Comparison of ENCODE assay signal across 12 cellular contexts in genomic region chr17:61836266-61837174, GRCh38. TPM values are rescaled to one million over a fixed set of nuclear protein-coding genes. Genes with fewer than 3 reads are reported as not detected.
DNase-seq lines count a peak whose midpoint lies in the region; ATAC-seq, FAIRE-seq and TF ChIP-seq lines count a peak whose summit lies in the region.
"Had no signal": no experiment of that assay in that cellular context is flagged by ENCODE, and none has a peak within 500 bp of the region (broad histone marks: within the 10 kb centered on the region; RNA-seq: fewer than 3 reads in every experiment).

No MANE protein-coding gene starts in this region.

- FAIRE-seq in A549 (lab: Jason Lieb, UNC) (no peak), K562 (lab: Jason Lieb, UNC) (no peak)

- CTCF ChIA-PET in A549 (lab: Yijun Ruan, JAX) (interaction anchor here (0.6 to 2.1 kb wide), 60 partner anchors 9 to 1295 kb away, joined by 3 to 56 read pairs (median 4); no protein-coding TSS in a partner anchor), K562 (lab: Yijun Ruan, JAX; ENCODE audit: low intra/inter-chr PET ratio) (interaction anchor here (0.7 to 1.9 kb wide), 5 partner anchors 201 to 1114 kb away, joined by 4 to 14 read pairs (median 5); no protein-coding TSS in a partner anchor)
- CTCF ChIA-PET in activated CD8-positive, alpha-beta T cell treated with anti-CD3 and anti-CD28 coated beads for 36 hours (lab: Charles Lee) = interaction anchor here (0.6 to 2.0 kb wide), 13 partner anchors 9 to 425 kb away, joined by 3 to 9 read pairs (median 3); no protein-coding TSS in a partner anchor

- in situ Hi-C loops in GM23248 (cut with MboI) (loop anchor here (25.0 kb wide), 1 partner anchor 399 kb away; no protein-coding TSS in a partner anchor), K562 (cut with MboI) (loop anchor here (5.0 kb wide), 1 partner anchor 199 kb away; no protein-coding TSS in a partner anchor)

- H3F3A ChIP-seq in GM23248 (ENCODE audit: insufficient read depth) = no peaks in the 10 kb centered on the region

- no peaks in the 10 kb centered on the region for H3K27me3 ChIP-seq in GM23248 (replicated peaks; ENCODE audit: insufficient read depth)
- H3K27me3 ChIP-seq in K562 (ENCODE audit: control insufficient read depth in 2 of 2, insufficient read depth in 2 of 2, low read length in 2 of 2) = no peaks in the 10 kb centered on the region
- H3K27me3 ChIP-seq in right cardiac atrium (ENCODE audit: control insufficient read depth, insufficient read depth) = no peaks in the 10 kb centered on the region
- H3K27me3 ChIP-seq: BE2C had no signal

- H4K20me1 ChIP-seq in GM23248 (ENCODE audit: insufficient read depth) (no peaks in the 10 kb centered on the region), K562 (replicated peaks; ENCODE audit: control insufficient read depth, insufficient read depth, low read length) (no peaks in the 10 kb centered on the region)

- no peaks in the 10 kb centered on the region for H3K4me1 Mint-ChIP-seq in activated CD8-positive, alpha-beta T cell treated with anti-CD3 and anti-CD28 coated beads for 36 hours (ENCODE audit: low read depth)
- H3K4me1 Mint-ChIP-seq: CD4-positive, CD25-positive, alpha-beta regulatory T cell; CD8-positive, alpha-beta memory T cell; GM23338 had no signal

- TF ChIP-seq RAD21 in A549 (conservative IDR thresholded peaks at IDR 0.05 in 1 of 2, IDR thresholded peaks at IDR 0.05 in 1 of 2) (no peak), K562 (CRISPR knock-in tag; conservative IDR thresholded peaks at IDR 0.05 in 1 of 2, IDR thresholded peaks at IDR 0.05 in 1 of 2) (no peak)

- H3K4me2 ChIP-seq in A549 = no peak overlapping the region
- no peak overlapping the region for H3K4me2 ChIP-seq in GM23248 (ENCODE audit: unreplicated experiment)
- H3K4me2 ChIP-seq in K562 (ENCODE audit: insufficient read depth, low read length) = no peak overlapping the region
- H3K4me2 ChIP-seq: GM23338 had no signal

- H3K4me3 Mint-ChIP-seq in activated CD8-positive, alpha-beta T cell treated with anti-CD3 and anti-CD28 coated beads for 36 hours = no peak overlapping the region
- H3K4me3 Mint-ChIP-seq: CD4-positive, CD25-positive, alpha-beta regulatory T cell; CD8-positive, alpha-beta memory T cell; GM23338 had no signal

- H3K9me3 ChIP-seq in A549 (no peaks in the 10 kb centered on the region), GM23248 (ENCODE audit: low read depth) (no peaks in the 10 kb centered on the region), K562 (replicated peaks; ENCODE audit: control insufficient read depth, insufficient read depth, low read depth, low read length) (no peaks in the 10 kb centered on the region), right cardiac atrium (ENCODE audit: control insufficient read depth, low read length) (no peaks in the 10 kb centered on the region)
- H3K9me3 ChIP-seq: BE2C had no signal

- TF ChIP-seq CTCF in A549 (IDR thresholded peaks at IDR 0.05) = no peak
- no peak for TF ChIP-seq CTCF in K562 (IDR thresholded peaks at IDR 0.05 in 2 of 3, conservative IDR thresholded peaks at IDR 0.05 in 1 of 3; ENCODE audit: insufficient read depth in 2 of 3, low read depth in 1 of 3, low read length in 3 of 3)
- TF ChIP-seq CTCF in activated CD8-positive, alpha-beta T cell treated with anti-CD3 and anti-CD28 coated beads for 36 hours (IDR thresholded peaks at IDR 0.05) = no peak

- no peaks in the 10 kb centered on the region for H3K79me2 ChIP-seq in GM23248 (ENCODE audit: insufficient read depth)
- H3K79me2 ChIP-seq in K562 (ENCODE audit: control insufficient read depth, insufficient read depth, low read length) = no peaks in the 10 kb centered on the region

- H3K36me3 ChIP-seq in GM23248 (ENCODE audit: low read depth) = no peaks in the 10 kb centered on the region
- H3K36me3 ChIP-seq in K562 (ENCODE audit: control insufficient read depth, insufficient read depth, low read length) = peaks cover 10% of the 10 kb centered on the region; the same call in 1 of the 3 replicates
- H3K36me3 ChIP-seq: BE2C had no signal

- no peaks in the 10 kb centered on the region for H3K9me2 ChIP-seq in GM23248 (ENCODE audit: insufficient read depth)

- no peaks in the 10 kb centered on the region for H3K9me3 Mint-ChIP-seq in activated CD8-positive, alpha-beta T cell treated with anti-CD3 and anti-CD28 coated beads for 36 hours
- H3K9me3 Mint-ChIP-seq: CD4-positive, CD25-positive, alpha-beta regulatory T cell; CD8-positive, alpha-beta memory T cell; GM23338 had no signal

- no peaks in the 10 kb centered on the region for H3K36me3 Mint-ChIP-seq in activated CD8-positive, alpha-beta T cell treated with anti-CD3 and anti-CD28 coated beads for 36 hours (ENCODE audit: low read depth)
- H3K36me3 Mint-ChIP-seq: CD4-positive, CD25-positive, alpha-beta regulatory T cell; CD8-positive, alpha-beta memory T cell had no signal

- BruUV-seq in K562 (replicated peaks; lab: Mats Ljungman, UMichigan) = no TSS peak

- H3K27ac Mint-ChIP-seq in activated CD8-positive, alpha-beta T cell treated with anti-CD3 and anti-CD28 coated beads for 36 hours = no peak overlapping the region
- H3K27ac Mint-ChIP-seq: CD4-positive, CD25-positive, alpha-beta regulatory T cell; CD8-positive, alpha-beta memory T cell; GM23338 had no signal

- TF ChIP-seq POLR2A in A549 (IDR thresholded peaks at IDR 0.05; ENCODE audit: low read length) (no peak), K562 (conservative IDR thresholded peaks at IDR 0.05) (no peak)

- H2AFZ ChIP-seq in GM23248 (no peak overlapping the region), K562 (ENCODE audit: low read depth, low read length) (no peak overlapping the region)
- H2AFZ ChIP-seq: GM23338 had no signal

- no peak overlapping the region for H3K9ac ChIP-seq in GM23248
- no peak overlapping the region for H3K9ac ChIP-seq in K562 (ENCODE audit: insufficient read depth in 1 of 2, low read depth in 2 of 2, low read length in 2 of 2)

- DNase-seq in A549 (ENCODE audit: low read depth in 1 of 2, low spot score in 1 of 2) (no peak), GM23248 (peak; percentile 16), M059J (ENCODE audit: low read depth) (peak; percentile 4), K562 (ENCODE audit: extremely low read depth in 1 of 4, low spot score in 3 of 4) (no peak), OCI-M1 (lab: John Stamatoyannopoulos, UW) (no peak), right cardiac atrium (no peak), left lobe of liver (ENCODE audit: low spot score) (no peak)
- no peak for DNase-seq in activated CD8-positive, alpha-beta T cell treated with anti-CD3 and anti-CD28 coated beads for 36 hours

- H3K27me3 Mint-ChIP-seq in activated CD8-positive, alpha-beta T cell treated with anti-CD3 and anti-CD28 coated beads for 36 hours = no peaks in the 10 kb centered on the region

- no peaks in the 10 kb centered on the region for H3K9me1 ChIP-seq in K562 (ENCODE audit: control insufficient read depth, insufficient read depth, low read length)

- no peak for ATAC-seq in A549
- no peak for ATAC-seq in K562
- ATAC-seq in activated CD8-positive, alpha-beta T cell treated with anti-CD3 and anti-CD28 coated beads for 36 hours = no peak
- no peak for ATAC-seq in right cardiac atrium
- ATAC-seq in left lobe of liver = no peak

- H3K4me3 ChIP-seq in A549 (no peak overlapping the region), GM23248 (no peak overlapping the region), K562 (no peak overlapping the region), right cardiac atrium (ENCODE audit: low read length) (no peak overlapping the region)
- H3K4me3 ChIP-seq: GM23338 had no signal

- intact Hi-C loops in K562 (cut with micrococcal nuclease) = loop anchor here (1.0 to 10.0 kb wide), 3 partner anchors 200 to 422 kb away; no protein-coding TSS in a partner anchor
- intact Hi-C loops in activated CD8-positive, alpha-beta T cell treated with anti-CD3 and anti-CD28 coated beads for 36 hours (cut with micrococcal nuclease) = loop anchor here (5.0 kb wide), 2 partner anchors 199 to 424 kb away; no protein-coding TSS in a partner anchor
- intact Hi-C loops in right cardiac atrium (cut with DNase I) = loop anchor here in 1 of 4 donors (10.0 kb wide), 1 partner anchor 422 kb away; no protein-coding TSS in a partner anchor

- POLR2A ChIA-PET in A549 (lab: Yijun Ruan, JAX) = interaction anchor here (0.6 to 0.8 kb wide), 2 partner anchors 241 to 424 kb away, joined by 4 to 6 read pairs; no protein-coding TSS in a partner anchor
- POLR2A ChIA-PET in K562 (lab: Yijun Ruan, JAX) = interaction anchor here (0.6 kb wide), 3 partner anchors 174 to 449 kb away, joined by 3 to 4 read pairs (median 3); no protein-coding TSS in a partner anchor
- POLR2A ChIA-PET in activated CD8-positive, alpha-beta T cell treated with anti-CD3 and anti-CD28 coated beads for 36 hours (lab: Charles Lee) = interaction anchor here (0.6 kb wide), 1 partner anchor 1312 kb away, joined by 5 read pairs; no protein-coding TSS in a partner anchor

- 70% methylated on average over 3 of the region's 3 CpGs for WGBS in A549 (ENCODE audit: missing lambda C conversion rate)
- 80 to 85% methylated on average over 3 of the region's 3 CpGs for WGBS in GM23248 (ENCODE audit: low coverage in 1 of 2, low lambda C conversion rate in 2 of 2, missing lambda C conversion rate in 2 of 2), 2 experiments
- 67% methylated on average over 3 of the region's 3 CpGs for whole genome bisulfite sequencing in K562 (ENCODE audit: insufficient coverage, low coverage, missing lambda C conversion rate)
- 93% methylated on average over 3 of the region's 3 CpGs for WGBS in right cardiac atrium

- no peak for TF ChIP-seq EP300 in A549 (IDR thresholded peaks at IDR 0.05)
- TF ChIP-seq EP300 in K562 (IDR thresholded peaks at IDR 0.05; ENCODE audit: low read length) = no peak

- H3K4me1 ChIP-seq in A549 (peaks cover 23% of the 10 kb centered on the region), GM23248 (ENCODE audit: insufficient read depth) (peaks cover 16% of the 10 kb centered on the region; the same call in 1 of the 2 replicates), K562 (replicated peaks in 1 of 2; ENCODE audit: control insufficient read depth in 2 of 2, insufficient read depth in 2 of 2, low read length in 2 of 2) (no peaks in the 10 kb centered on the region), right cardiac atrium (ENCODE audit: control insufficient read depth, insufficient read depth, low read length) (no peaks in the 10 kb centered on the region)
- H3K4me1 ChIP-seq: BE2C had no signal

- H3K27ac ChIP-seq in A549 (no peak overlapping the region), GM23248 (no peak overlapping the region), K562 (ENCODE audit: extremely low read depth, low read depth, low read length) (no peak overlapping the region), right cardiac atrium (ENCODE audit: low read length) (no peak overlapping the region)

RNA-seq across cellular contexts. Expression of gene BRIP1, which starts 26.8 kb away (rescaled TPM):
- polyA plus RNA-seq in A549 (2011; rRNA removed) = 8.8 and 11.5 TPM in 2 replicates
- polyA plus RNA-seq in A549 (2012; cell fraction: cytosol; rRNA removed) = 2.0 and 2.3 TPM in 2 replicates
- 2.9 and 5.8 TPM in 2 replicates for polyA plus RNA-seq in A549 (2012; cell fraction: nucleus; rRNA removed)
- 8.0 to 8.2 TPM (median 8.0 TPM) in 3 replicates for polyA plus RNA-seq in A549 (2017; fragmentation: RNase III; extraction: RNeasy Plus Mini Kit Qiagen cat#74134 plus additional on column Dnase treatment)
- polyA minus RNA-seq in A549 (2011; rRNA and poly(A)+ RNA removed) = 9.7 and 11.9 TPM in 2 replicates
- 4.0 and 5.8 TPM in 2 replicates for total RNA-seq in GM23248 (2014; rRNA removed; shearing (Covaris generic))
- polyA plus RNA-seq in GM23248 (2016; fragmentation: Nextera tagmentation; extraction: Ambion mirVana) = 1.8 and 2.2 TPM in 2 replicates
- 13.2 and 20.8 TPM in 2 replicates for total RNA-seq in M059J (2014; rRNA removed; shearing (Covaris generic))
- total RNA-seq in K562 (2011; cell fraction: chromatin; rRNA removed; ENCODE audit: low replicate concordance) = 43.6 and 131 TPM in 2 replicates
- total RNA-seq in K562 (2011; cell fraction: nucleolus; rRNA removed) = 15.2 and 23.4 TPM in 2 replicates
- total RNA-seq in K562 (2011; cell fraction: nucleoplasm; rRNA removed) = 46.1 and 76.3 TPM in 2 replicates
- 10.3 and 11.0 TPM in 2 replicates for total RNA-seq in K562 (2014; rRNA removed)
- total RNA-seq in K562 (2014; rRNA removed; fragmentation: Illumina TruSeq; extraction: Trizol) = 16.8 and 18.6 TPM in 2 replicates
- total RNA-seq in K562 (2015; rRNA removed; fragmentation: Illumina TruSeq; extraction: Trizol) = 14.9 and 17.5 TPM in 2 replicates
- 9.7 and 11.7 TPM in 2 replicates for total RNA-seq in K562 (2021)
- 14.4 and 17.4 TPM in 2 replicates for polyA plus RNA-seq in K562 (2011; rRNA removed)
- polyA plus RNA-seq in K562 (2011; cell fraction: cytosol; rRNA removed) = 1.9 and 5.6 TPM in 2 replicates
- polyA plus RNA-seq in K562 (2011; cell fraction: nucleus; rRNA removed) = 11.9 and 18.2 TPM in 2 replicates
- 5.3 and 6.3 TPM in 2 replicates for polyA plus RNA-seq in K562 (2012)
- 10.1 and 10.3 TPM in 2 replicates for polyA plus RNA-seq in K562 (2014; fragmentation: Illumina TruSeq; extraction: Trizol)
- polyA plus RNA-seq in K562 (2014; fragmentation: Nextera tagmentation; extraction: Ambion mirVana) = 1 to 10 TPM; 2.4 to 3.6 TPM
- 9.1 and 11.2 TPM in 2 replicates for polyA plus RNA-seq in K562 (2014; rRNA removed)
- polyA minus RNA-seq in K562 (2011; rRNA and poly(A)+ RNA removed) = 55.1 and 57.7 TPM in 2 replicates
- polyA minus RNA-seq in K562 (2011; cell fraction: cytosol; rRNA and poly(A)+ RNA removed) = 7.3 and 9.8 TPM in 2 replicates
- polyA minus RNA-seq in K562 (2011; cell fraction: nucleus; rRNA and poly(A)+ RNA removed) = 28.5 and 46.5 TPM in 2 replicates
- 10 to 100 TPM; 13.2 to 14.5 TPM for total RNA-seq in activated CD8-positive, alpha-beta T cell treated with anti-CD3 and anti-CD28 coated beads for 36 hours
- under 1 TPM in 3 of 4 donors, not detected in 1; 0.11 to 0.41 (median 0.29) TPM for total RNA-seq in right cardiac atrium
- 0.05 TPM for polyA plus RNA-seq in right cardiac atrium
- total RNA-seq in left lobe of liver = 1.2 TPM

Comparison
In these comparisons a context has a peak if more than half of its experiments do, and no peak if none do; other contexts are left out.
1. DNase-seq: peak in GM23248 (single experiment) and M059J (single experiment); none in A549 (0 of 2), K562 (0 of 4), OCI-M1 (single experiment), activated CD8-positive, alpha-beta T cell treated with anti-CD3 and anti-CD28 coated beads for 36 hours (single experiment), right cardiac atrium (0 of 3) and left lobe of liver (single experiment).
2. Of the 35 proteins assayed by ChIP-seq in both K562 and A549: peak only in K562: none; only in A549: MAFK; in both: none; in neither: 34.